In genomic region chr2:43637030-43637803, GRCh38 we compare ENCODE assay signal across 8 cellular contexts. TPM values are rescaled to one million over a fixed set of nuclear protein-coding genes. Genes with fewer than 3 reads are reported as not detected.
DNase-seq lines count a peak whose midpoint lies in the region; ATAC-seq and TF ChIP-seq lines count a peak whose summit lies in the region.

Gene PLEKHH2, plus strand, starts transcription at chr2:43637260. Its CDS starts 7,414 bp downstream, at chr2:43644674.

- H3K4me1 ChIP-seq in BE2C (no peaks in the 10 kb centered on the region), endodermal cell (ENCODE audit: control insufficient read depth, insufficient read depth, low read length) (peaks cover 6% of the 10 kb centered on the region), mesenchymal stem cell (ENCODE audit: control insufficient read depth, insufficient read depth, low read depth, low read length) (peaks cover 6% of the 10 kb centered on the region)

- H4K91ac ChIP-seq in mesenchymal stem cell (ENCODE audit: low read length): peak within 1 kb of the TSS; percentile 57

- peak within 1 kb of the TSS; percentile 80 for H3K4me3 Mint-ChIP-seq in activated CD8-positive, alpha-beta memory T cell treated with anti-CD3 and anti-CD28 coated beads, Interleukin-2, amount 10 ng/mL, durations not matched to agents 7 days and 5 days
- peak within 1 kb of the TSS; percentile 69 for H3K4me3 Mint-ChIP-seq in endodermal cell

- H3K27ac ChIP-seq in endodermal cell (ENCODE audit: low read depth, low read length): no peak within 1 kb of the TSS
- H3K27ac ChIP-seq in mesenchymal stem cell (ENCODE audit: low read length, poor library complexity, severe bottlenecking): no peak within 1 kb of the TSS

- H3K27me3 ChIP-seq in BE2C: peaks cover 27% of the 10 kb centered on the region
- peaks cover 16% of the 10 kb centered on the region for H3K27me3 ChIP-seq in endodermal cell (ENCODE audit: control insufficient read depth, insufficient read depth, low read length, poor library complexity, severe bottlenecking)
- H3K27me3 ChIP-seq in mesenchymal stem cell (ENCODE audit: control insufficient read depth in 1 of 2, insufficient read depth in 1 of 2, low read length in 2 of 2): no peaks in the 10 kb centered on the region

- no peak within 1 kb of the TSS for H3K23ac ChIP-seq in mesenchymal stem cell (ENCODE audit: low read length in 2 of 2)

- peak; percentile 92 for DNase-seq in BE2C
- DNase-seq in NCI-H82 (lab: John Stamatoyannopoulos, UW): peak; percentile 91
- peak; percentile 91 for DNase-seq in activated CD8-positive, alpha-beta memory T cell treated with anti-CD3 and anti-CD28 coated beads, Interleukin-2, amount 10 ng/mL, durations not matched to agents 7 days and 5 days
- DNase-seq in endodermal cell: peak; percentile 98
- DNase-seq in mesenchymal stem cell: peak; percentile 89
- DNase-seq in stimulated activated CD4-positive, alpha-beta T cell treated with anti-CD3 and anti-CD28 coated beads, TNF-alpha, amount 100 ng/mL, for 48 hours (ENCODE audit: low read depth in 3 of 3): peak; percentile 83 to 90 (median 83)

- H3K4me3 ChIP-seq in BE2C (ENCODE audit: low read depth, low read length) (peak within 1 kb of the TSS; percentile 63), endodermal cell (ENCODE audit: low read length) (peak within 1 kb of the TSS; percentile 82), mesenchymal stem cell (ENCODE audit: insufficient read depth in 1 of 2, low read depth in 1 of 2, low read length in 2 of 2) (peak within 1 kb of the TSS; percentile 82 to 84)

- peak within 1 kb of the TSS; percentile 66 for H3K27ac Mint-ChIP-seq in activated CD8-positive, alpha-beta memory T cell treated with anti-CD3 and anti-CD28 coated beads, Interleukin-2, amount 10 ng/mL, durations not matched to agents 7 days and 5 days
- H3K27ac Mint-ChIP-seq in endodermal cell: no peak within 1 kb of the TSS

- no peak within 1 kb of the TSS for H3K9ac ChIP-seq in endodermal cell (ENCODE audit: extremely low read depth, low read length, poor library complexity, severe bottlenecking)
- H3K9ac ChIP-seq in mesenchymal stem cell (ENCODE audit: low read length): peak within 1 kb of the TSS; percentile 83

- H3K18ac ChIP-seq in mesenchymal stem cell (ENCODE audit: low read depth in 1 of 2, low read length in 2 of 2): peak within 1 kb of the TSS; percentile 13 to 37

- peak; percentile 100 for ATAC-seq in GM19395 (IDR thresholded peaks at IDR 0.05; ENCODE audit: unreplicated experiment)
- ATAC-seq in HG03520 (IDR thresholded peaks at IDR 0.05; ENCODE audit: unreplicated experiment): peak; percentile 100
- ATAC-seq in activated CD8-positive, alpha-beta memory T cell treated with anti-CD3 and anti-CD28 coated beads, Interleukin-2, amount 10 ng/mL, durations not matched to agents 7 days and 5 days: peak; percentile 100

- peak within 1 kb of the TSS; percentile 56 to 94 for H2BK12ac ChIP-seq in mesenchymal stem cell (ENCODE audit: low read length in 2 of 2)

- H2AFZ ChIP-seq in mesenchymal stem cell (ENCODE audit: low read depth, low read length): peak within 1 kb of the TSS; percentile 72

- H3K27me3 Mint-ChIP-seq in activated CD8-positive, alpha-beta memory T cell treated with anti-CD3 and anti-CD28 coated beads, Interleukin-2, amount 10 ng/mL, durations not matched to agents 7 days and 5 days: peaks cover 48% of the 10 kb centered on the region
- peaks cover 9% of the 10 kb centered on the region for H3K27me3 Mint-ChIP-seq in endodermal cell (ENCODE audit: insufficient read depth)

- peak within 1 kb of the TSS; percentile 37 for H4K8ac ChIP-seq in mesenchymal stem cell (ENCODE audit: low read length)

- H2AK5ac ChIP-seq in mesenchymal stem cell (ENCODE audit: low read length, severe bottlenecking): no peak within 1 kb of the TSS

- no peaks in the 10 kb centered on the region for H3K9me3 Mint-ChIP-seq in activated CD8-positive, alpha-beta memory T cell treated with anti-CD3 and anti-CD28 coated beads, Interleukin-2, amount 10 ng/mL, durations not matched to agents 7 days and 5 days (ENCODE audit: low read depth)
- H3K9me3 Mint-ChIP-seq in endodermal cell: peaks cover 12% of the 10 kb centered on the region

- peaks cover 2% of the 10 kb centered on the region for H3K36me3 Mint-ChIP-seq in activated CD8-positive, alpha-beta memory T cell treated with anti-CD3 and anti-CD28 coated beads, Interleukin-2, amount 10 ng/mL, durations not matched to agents 7 days and 5 days
- peaks cover 2% of the 10 kb centered on the region for H3K36me3 Mint-ChIP-seq in endodermal cell (ENCODE audit: low read depth)

- H3K79me1 ChIP-seq in mesenchymal stem cell (replicated peaks; ENCODE audit: low read length, poor library complexity, severe bottlenecking): peaks cover 11% of the 10 kb centered on the region

- peak within 1 kb of the TSS; percentile 54 for H2BK120ac ChIP-seq in mesenchymal stem cell (ENCODE audit: low read depth, low read length)

- no peak within 1 kb of the TSS for H2BK5ac ChIP-seq in mesenchymal stem cell (ENCODE audit: low read depth, low read length, poor library complexity, severe bottlenecking)

- peak within 1 kb of the TSS in 1 of 2 experiments; percentile 13 for H3K14ac ChIP-seq in mesenchymal stem cell (ENCODE audit: low read length in 2 of 2)

- H3K9me3 ChIP-seq in BE2C (no peaks in the 10 kb centered on the region), endodermal cell (ENCODE audit: control insufficient read depth, low read length) (peaks cover 9% of the 10 kb centered on the region), mesenchymal stem cell (ENCODE audit: control insufficient read depth, low read length) (no peaks in the 10 kb centered on the region)

- H3K4ac ChIP-seq in mesenchymal stem cell (ENCODE audit: low read depth in 1 of 2, low read length in 2 of 2): no peak within 1 kb of the TSS

- H2BK15ac ChIP-seq in mesenchymal stem cell (ENCODE audit: low read depth, poor library complexity, severe bottlenecking): peak within 1 kb of the TSS; percentile 89

- H3K4me2 ChIP-seq in mesenchymal stem cell (ENCODE audit: low read length, poor library complexity, severe bottlenecking): peak within 1 kb of the TSS; percentile 64

- WGBS in endodermal cell (ENCODE audit: insufficient coverage in 1 of 2, insufficient read length in 1 of 2), 2 experiments: 1 to 2% methylated on average over 7 to 75 of the region's 75 CpGs
- under 1% methylated on average over 67 of the region's 75 CpGs for WGBS in mesenchymal stem cell

- peaks cover 15% of the 10 kb centered on the region for H3K4me1 Mint-ChIP-seq in activated CD8-positive, alpha-beta memory T cell treated with anti-CD3 and anti-CD28 coated beads, Interleukin-2, amount 10 ng/mL, durations not matched to agents 7 days and 5 days
- peaks cover 34% of the 10 kb centered on the region for H3K4me1 Mint-ChIP-seq in endodermal cell

- TF ChIP-seq CTCF in BE2C (IDR thresholded peaks at IDR 0.05; ENCODE audit: low read depth, low read length): no peak
- no peak for TF ChIP-seq CTCF in endodermal cell (conservative IDR thresholded peaks at IDR 0.05)

- CTCF ChIA-PET in activated CD8-positive, alpha-beta memory T cell treated with anti-CD3 and anti-CD28 coated beads, Interleukin-2, amount 10 ng/mL, durations not matched to agents 7 days and 5 days (lab: Charles Lee): interaction anchor here (0.8 to 1.0 kb wide), 5 partner anchors 19 to 140 kb away, joined by 3 to 4 read pairs (median 3); no protein-coding TSS in a partner anchor

- H3K36me3 ChIP-seq in BE2C (no peaks in the 10 kb centered on the region), endodermal cell (ENCODE audit: control insufficient read depth, insufficient read depth, low read length) (no peaks in the 10 kb centered on the region), mesenchymal stem cell (ENCODE audit: control insufficient read depth in 1 of 2, insufficient read depth in 2 of 2, low read depth in 1 of 2, low read length in 2 of 2) (no peaks in the 10 kb centered on the region)

RNA-seq across cellular contexts. Expression of gene PLEKHH2, which starts in this region (rescaled TPM):
- polyA plus RNA-seq in BE2C (2012; ENCODE audit: insufficient read depth, insufficient read length, low read depth): 0.12 TPM
- under 1 TPM; 0.54 to 0.67 TPM for total RNA-seq in activated CD8-positive, alpha-beta memory T cell treated with anti-CD3 and anti-CD28 coated beads, Interleukin-2, amount 10 ng/mL, durations not matched to agents 7 days and 5 days
- 1 to 10 TPM; 5.0 to 5.3 TPM for total RNA-seq in endodermal cell
- 3.3 TPM for polyA plus RNA-seq in endodermal cell (2013, experiment 1 of 2)
- 3.9 TPM for polyA plus RNA-seq in endodermal cell (2013, experiment 2 of 2)
- polyA plus RNA-seq in mesenchymal stem cell (2013, experiment 1 of 2): 6.5 TPM
- polyA plus RNA-seq in mesenchymal stem cell (2013, experiment 2 of 2): 6.1 TPM

Comparison
In these comparisons a context has a peak if more than half of its experiments do, and no peak if none do; other contexts are left out.
1. Peak in DNase-seq and ATAC-seq in activated CD8-positive, alpha-beta memory T cell treated with anti-CD3 and anti-CD28 coated beads, Interleukin-2, amount 10 ng/mL, durations not matched to agents 7 days and 5 days; RNA of the gene not detected or under 1 TPM.